ENCODE assay signal across 9 cellular contexts in genomic region chr10:13784067-13784466, GRCh38.
DNase-seq lines count a peak whose midpoint lies in the region; ATAC-seq and TF ChIP-seq lines count a peak whose summit lies in the region.
"Had no signal": no experiment of that assay in that cellular context is flagged by ENCODE, and none has a peak within 500 bp of the region (broad histone marks: within the 10 kb centered on the region; RNA-seq: fewer than 3 reads in every experiment).

No MANE protein-coding gene starts in this region.

- peaks cover 8% of the 10 kb centered on the region for H3K36me3 ChIP-seq in left ventricle myocardium inferior
- peaks cover 0 to 28% (median 0%) of the 10 kb centered on the region in 9 donors for H3K36me3 ChIP-seq in heart right ventricle
- H3K36me3 ChIP-seq: Peyer's patch had no signal

- H3K4me1 ChIP-seq in left ventricle myocardium inferior (peaks cover 39% of the 10 kb centered on the region), heart right ventricle (peaks cover 12 to 31% (median 25%) of the 10 kb centered on the region in 9 donors)

- H3K4me3 Mint-ChIP-seq in stimulated activated memory B cell treated with anti-CD40 and anti-IgM and Interleukin-4, amounts not matched to agents 10 μg/mL and 1 μg/mL and 100 μg/mL, for 72 hours: no peak overlapping the region

- DNase-seq in left ventricle myocardium inferior: no peak
- DNase-seq in heart right ventricle: no peak
- DNase-seq in MV-4-11 (lab: John Stamatoyannopoulos, UW): peak; percentile 55
- peak; percentile 61 for DNase-seq in dermis blood vessel endothelial cell
- DNase-seq in D341Med (ENCODE audit: low spot score): no peak
- DNase-seq in coronary artery (ENCODE audit: low spot score): no peak
- DNase-seq in retina: no peak

- peak; percentile 25 for TF ChIP-seq CTCF in left ventricle myocardium inferior (IDR thresholded peaks at IDR 0.05; ENCODE audit: borderline replicate concordance)
- TF ChIP-seq CTCF in heart right ventricle (IDR thresholded peaks at IDR 0.05): peak in 4 of 9 donors; percentile 19 to 50 (median 21)
- TF ChIP-seq CTCF in coronary artery (IDR thresholded peaks at IDR 0.05): no peak

- no peaks in the 10 kb centered on the region for H3K9me3 Mint-ChIP-seq in stimulated activated memory B cell treated with anti-CD40 and anti-IgM and Interleukin-4, amounts not matched to agents 10 μg/mL and 1 μg/mL and 100 μg/mL, for 72 hours

- no peaks in the 10 kb centered on the region for H3K36me3 Mint-ChIP-seq in stimulated activated memory B cell treated with anti-CD40 and anti-IgM and Interleukin-4, amounts not matched to agents 10 μg/mL and 1 μg/mL and 100 μg/mL, for 72 hours

- H3K4me3 ChIP-seq in left ventricle myocardium inferior (no peak overlapping the region), heart right ventricle (no peak overlapping the region), coronary artery (no peak overlapping the region)
- H3K4me3 ChIP-seq: Peyer's patch had no signal

- H3K27me3 ChIP-seq in left ventricle myocardium inferior (ENCODE audit: low read depth) (no peaks in the 10 kb centered on the region), heart right ventricle (no peaks in the 10 kb centered on the region)
- H3K27me3 ChIP-seq: Peyer's patch had no signal

- H3K9me3 ChIP-seq in left ventricle myocardium inferior (replicated peaks) (no peaks in the 10 kb centered on the region), heart right ventricle (no peaks in the 10 kb centered on the region)
- H3K9me3 ChIP-seq: Peyer's patch had no signal

- intact Hi-C loops in left ventricle myocardium inferior (cut with micrococcal nuclease): no loop called here
- intact Hi-C loops in heart right ventricle (cut with DNase I): loop anchor here in 5 of 10 donors (10.0 kb wide), 4 partner anchors 211 to 1041 kb away; no protein-coding TSS in a partner anchor

- no peaks in the 10 kb centered on the region for H3K27me3 Mint-ChIP-seq in stimulated activated memory B cell treated with anti-CD40 and anti-IgM and Interleukin-4, amounts not matched to agents 10 μg/mL and 1 μg/mL and 100 μg/mL, for 72 hours

- 61 to 89% methylated on average over 2 of the region's 2 CpGs for WGBS in heart right ventricle, 2 donors

- no peak for ATAC-seq in heart right ventricle
- ATAC-seq in stimulated activated memory B cell treated with anti-CD40 and anti-IgM and Interleukin-4, amounts not matched to agents 10 μg/mL and 1 μg/mL and 100 μg/mL, for 72 hours: peak; percentile 87

- H3K4me1 Mint-ChIP-seq in stimulated activated memory B cell treated with anti-CD40 and anti-IgM and Interleukin-4, amounts not matched to agents 10 μg/mL and 1 μg/mL and 100 μg/mL, for 72 hours: peaks cover 44% of the 10 kb centered on the region

- H3K27ac ChIP-seq in left ventricle myocardium inferior (replicated peaks) (no peak overlapping the region), heart right ventricle (no peak overlapping the region), coronary artery (no peak overlapping the region)
- H3K27ac ChIP-seq: Peyer's patch had no signal

- H3K27ac Mint-ChIP-seq in stimulated activated memory B cell treated with anti-CD40 and anti-IgM and Interleukin-4, amounts not matched to agents 10 μg/mL and 1 μg/mL and 100 μg/mL, for 72 hours: peak overlapping the region; percentile 64

Comparison
In these comparisons a context has a peak if more than half of its experiments do, and no peak if none do; other contexts are left out.
1. DNase-seq: peak in MV-4-11 (single experiment) and dermis blood vessel endothelial cell (single experiment); none in left ventricle myocardium inferior (single experiment), heart right ventricle (0 of 2), D341Med (single experiment), coronary artery (single experiment) and retina (single experiment).